In genomic region chr20:1469925-1470571, GRCh38 we compare ENCODE assay signal across 1 cellular context.
TF ChIP-seq lines count a peak whose summit lies in the region.

No MANE protein-coding gene starts in this region.

TF ChIP-seq in K562, 482 proteins besides CTCF, POLR2A, EP300 and RAD21 (continues in another document):
- TF ChIP-seq ZNF518B (CRISPR knock-in tag; IDR thresholded peaks at IDR 0.05) = no peak
- TF ChIP-seq TFAP4 (CRISPR knock-in tag; IDR thresholded peaks at IDR 0.05; ENCODE audit: borderline replicate concordance) = peak; percentile 38; the same call in 1 of the 2 replicates
- TF ChIP-seq RB1 (IDR thresholded peaks at IDR 0.05; ENCODE audit: low read depth) = 0 out of 2 replicates have a peak, but pooled peaks have one; percentile 41
- TF ChIP-seq ZNF263 (CRISPR knock-in tag; IDR thresholded peaks at IDR 0.05; ENCODE audit: borderline replicate concordance) = no peak
- no peak for TF ChIP-seq ASH1L (IDR thresholded peaks at IDR 0.05; ENCODE audit: borderline replicate concordance, low read depth, partially characterized antibody)
- no peak for TF ChIP-seq CCAR2 (IDR thresholded peaks at IDR 0.05; ENCODE audit: low read depth, low read length)
- TF ChIP-seq MXD1 (CRISPR knock-in tag; IDR thresholded peaks at IDR 0.05; ENCODE audit: borderline replicate concordance, poor library complexity, severe bottlenecking) = no peak
- TF ChIP-seq ZFP30 (CRISPR knock-in tag; IDR thresholded peaks at IDR 0.05; ENCODE audit: borderline replicate concordance) = no peak
- TF ChIP-seq PRMT5 (CRISPR knock-in tag; IDR thresholded peaks at IDR 0.05) = no peak
- no peak for TF ChIP-seq NELFE (IDR thresholded peaks at IDR 0.05; ENCODE audit: insufficient read depth, insufficient read length)
- TF ChIP-seq TAF7 (tag; IDR thresholded peaks at IDR 0.05) = no peak
- TF ChIP-seq NKRF (IDR thresholded peaks at IDR 0.05; ENCODE audit: borderline replicate concordance) = no peak
- no peak for TF ChIP-seq SREBF1 (IDR thresholded peaks at IDR 0.05; ENCODE audit: borderline replicate concordance, low read depth, low read length)
- TF ChIP-seq CREB3L1 (IDR thresholded peaks at IDR 0.05; ENCODE audit: borderline replicate concordance, low read depth) = no peak
- TF ChIP-seq GMEB1 (CRISPR knock-in tag; IDR thresholded peaks at IDR 0.05) = no peak
- TF ChIP-seq ZBTB33 (CRISPR knock-in tag; IDR thresholded peaks at IDR 0.05) = no peak
- no peak for TF ChIP-seq BCLAF1 (IDR thresholded peaks at IDR 0.05; ENCODE audit: borderline replicate concordance in 1 of 2, control insufficient read depth in 1 of 2, low read depth in 2 of 2, low read length in 1 of 2)
- no peak for TF ChIP-seq KAT8 (IDR thresholded peaks at IDR 0.05; ENCODE audit: low read depth)
- TF ChIP-seq E2F5 (CRISPR knock-in tag; IDR thresholded peaks at IDR 0.05) = no peak
- no peak for TF ChIP-seq CAMTA2 (CRISPR knock-in tag; conservative IDR thresholded peaks at IDR 0.05)
- no peak for TF ChIP-seq GATA2 (CRISPR knock-in tag; IDR thresholded peaks at IDR 0.05)
- TF ChIP-seq NBN (IDR thresholded peaks at IDR 0.05; ENCODE audit: low read depth) = no peak
- TF ChIP-seq PKNOX1 (IDR thresholded peaks at IDR 0.05) = no peak
- no peak for TF ChIP-seq DNMT1 (IDR thresholded peaks at IDR 0.05)
- no peak for TF ChIP-seq MTF1 (CRISPR knock-in tag; IDR thresholded peaks at IDR 0.05; ENCODE audit: borderline replicate concordance)
- no peak for TF ChIP-seq TARDBP (IDR thresholded peaks at IDR 0.05)
- TF ChIP-seq ZNF134 (CRISPR knock-in tag; conservative IDR thresholded peaks at IDR 0.05) = no peak
- no peak for TF ChIP-seq RBM34 (IDR thresholded peaks at IDR 0.05; ENCODE audit: borderline replicate concordance, insufficient read depth, low read length)
- TF ChIP-seq NR2C1 (IDR thresholded peaks at IDR 0.05) = no peak
- TF ChIP-seq NR2C1 (tag; IDR thresholded peaks at IDR 0.05) = no peak
- no peak for TF ChIP-seq TAF15 (IDR thresholded peaks at IDR 0.05; ENCODE audit: low read depth, low read length)
- no peak for TF ChIP-seq ZNF695 (CRISPR knock-in tag; IDR thresholded peaks at IDR 0.05)
- TF ChIP-seq RCOR1 (IDR thresholded peaks at IDR 0.05; ENCODE audit: borderline replicate concordance in 1 of 2, low read depth in 2 of 2, low read length in 2 of 2) = no peak
- no peak for TF ChIP-seq FOXK2 (conservative IDR thresholded peaks at IDR 0.05 in 1 of 2, IDR thresholded peaks at IDR 0.05 in 1 of 2; ENCODE audit: low read depth in 2 of 2)
- no peak for TF ChIP-seq YBX1 (IDR thresholded peaks at IDR 0.05)
- TF ChIP-seq NONO (IDR thresholded peaks at IDR 0.05; ENCODE audit: low read depth in 2 of 2, low read length in 1 of 2) = no peak
- no peak for TF ChIP-seq ZMIZ1 (IDR thresholded peaks at IDR 0.05; ENCODE audit: low read depth in 2 of 2, low read length in 2 of 2)
- TF ChIP-seq DPF2 (IDR thresholded peaks at IDR 0.05) = peak; percentile 33; the same call in 1 of the 2 replicates
- no peak for TF ChIP-seq HLTF (IDR thresholded peaks at IDR 0.05)
- no peak for TF ChIP-seq SMARCC2 (IDR thresholded peaks at IDR 0.05; ENCODE audit: low read depth)
- TF ChIP-seq ZBTB8A (IDR thresholded peaks at IDR 0.05; ENCODE audit: partially characterized antibody) = no peak
- no peak for TF ChIP-seq ZNF143 (CRISPR knock-in tag; IDR thresholded peaks at IDR 0.05)
